Comparison of ENCODE assay signal across 8 cellular contexts in the genomic region with DNA sequence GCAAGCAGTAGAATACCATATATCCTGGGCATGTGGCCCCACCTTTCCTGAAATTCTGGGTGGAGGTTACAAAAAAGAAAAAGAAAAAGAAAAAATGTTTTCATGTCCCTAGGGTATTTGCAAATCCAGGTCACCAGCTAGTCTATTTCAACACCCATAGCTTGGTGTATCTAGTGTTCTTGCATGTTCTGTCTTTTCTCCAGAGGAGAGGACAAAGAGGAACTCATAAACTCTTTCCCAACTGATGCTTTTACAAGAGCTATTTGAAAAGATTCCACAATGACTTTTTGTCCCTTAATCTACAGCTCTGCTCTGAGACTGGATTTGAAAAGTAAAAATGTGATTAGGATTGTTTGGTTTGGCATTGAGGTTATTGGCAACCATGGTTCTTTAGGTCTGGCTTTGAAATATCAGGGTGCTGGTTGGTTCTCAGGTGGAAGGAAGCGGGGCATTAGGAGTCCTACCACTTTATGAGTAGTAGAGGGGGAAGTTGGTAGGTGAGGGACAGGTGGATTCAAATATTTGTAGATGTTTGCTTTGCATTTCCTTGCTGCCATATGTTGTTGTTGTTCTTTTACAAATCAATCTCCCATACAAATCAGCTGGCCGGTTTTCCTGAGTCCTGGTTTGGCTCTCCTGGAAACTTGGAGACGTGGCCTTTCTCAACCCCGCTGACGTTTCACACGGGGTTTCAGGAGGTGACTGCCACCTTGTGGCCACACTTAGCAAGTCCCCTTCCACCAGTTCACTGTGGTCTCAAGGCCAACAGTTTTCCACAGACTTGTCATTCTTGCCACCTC.
DNase-seq lines count a peak whose midpoint lies in the region; ATAC-seq, FAIRE-seq and TF ChIP-seq lines count a peak whose summit lies in the region.

No MANE protein-coding gene starts in this region.

- H3K4me1 ChIP-seq in osteoblast (ENCODE audit: insufficient read depth, low read length) = no peaks in the 10 kb centered on the region

- no peak overlapping the region for H2AFZ ChIP-seq in osteoblast (ENCODE audit: low read length)

- TF ChIP-seq CTCF in CD14-positive monocyte (IDR thresholded peaks at IDR 0.05) (peak; percentile 87), RWPE1 (conservative IDR thresholded peaks at IDR 0.05; ENCODE audit: low read depth) (peak; percentile 79), osteoblast (IDR thresholded peaks at IDR 0.05; ENCODE audit: extremely low read depth, low read depth, low read length) (peak; percentile 87)

- no peaks in the 10 kb centered on the region for H3K36me3 ChIP-seq in osteoblast (ENCODE audit: insufficient read depth, low read length)

- H3K27ac Mint-ChIP-seq in CD14-positive monocyte = no peak overlapping the region
- H3K27ac Mint-ChIP-seq in activated T-helper 2 cell treated with anti-CD3 and anti-CD28 coated beads, Interferon-gamma antibody, Interleukin-2, Interleukin-4, amounts not matched to agents 10 μg/mL and 5 μg/mL and 100 μg/mL, durations not matched to agents 14 hours and 24 hours and 36 hours = no peak overlapping the region

- H3K4me2 ChIP-seq in osteoblast (ENCODE audit: insufficient read depth, low read length) = no peak overlapping the region

- POLR2A ChIA-PET in RWPE1 (lab: Yijun Ruan, JAX; ENCODE audit: low non-redundant PET) = no interaction called here

- H3K27me3 Mint-ChIP-seq in CD14-positive monocyte (ENCODE audit: low read depth in 3 of 3) = peaks cover 0 to 3% (median 2%) of the 10 kb centered on the region in 3 donors
- peaks cover 9% of the 10 kb centered on the region for H3K27me3 Mint-ChIP-seq in activated T-helper 2 cell treated with anti-CD3 and anti-CD28 coated beads, Interferon-gamma antibody, Interleukin-2, Interleukin-4, amounts not matched to agents 10 μg/mL and 5 μg/mL and 100 μg/mL, durations not matched to agents 14 hours and 24 hours and 36 hours (ENCODE audit: low read depth)

- no peaks in the 10 kb centered on the region for H3K27me3 ChIP-seq in osteoblast (ENCODE audit: insufficient read depth, low read length)

- H3K4me1 Mint-ChIP-seq in CD14-positive monocyte = peaks cover 9% of the 10 kb centered on the region
- H3K4me1 Mint-ChIP-seq in activated T-helper 2 cell treated with anti-CD3 and anti-CD28 coated beads, Interferon-gamma antibody, Interleukin-2, Interleukin-4, amounts not matched to agents 10 μg/mL and 5 μg/mL and 100 μg/mL, durations not matched to agents 14 hours and 24 hours and 36 hours (ENCODE audit: low read depth) = peaks cover 8% of the 10 kb centered on the region

- H3K27ac ChIP-seq in RWPE1 = no peak overlapping the region
- no peak overlapping the region for H3K27ac ChIP-seq in osteoblast (ENCODE audit: low read depth, low read length)

- H3K9me3 Mint-ChIP-seq in CD14-positive monocyte = no peaks in the 10 kb centered on the region
- H3K9me3 Mint-ChIP-seq in activated T-helper 2 cell treated with anti-CD3 and anti-CD28 coated beads, Interferon-gamma antibody, Interleukin-2, Interleukin-4, amounts not matched to agents 10 μg/mL and 5 μg/mL and 100 μg/mL, durations not matched to agents 14 hours and 24 hours and 36 hours = no peaks in the 10 kb centered on the region

- no peaks in the 10 kb centered on the region for H3K9me3 ChIP-seq in osteoblast (ENCODE audit: low read depth, low read length)

- DNase-seq in CD14-positive monocyte (ENCODE audit: low spot score) (peak; percentile 51), HuH-7.5 (ENCODE audit: low spot score) (peak; percentile 31), RWPE1 (ENCODE audit: low spot score) (peak; percentile 81), frontal cortex (ENCODE audit: low spot score in 2 of 2) (peak; percentile 17 to 58), osteoblast (ENCODE audit: insufficient read length, low spot score, missing footprints) (peak; percentile 90), superior temporal gyrus (ENCODE audit: extremely low spot score) (peak; percentile 82)
- peak; percentile 48 for DNase-seq in activated T-helper 2 cell treated with anti-CD3 and anti-CD28 coated beads, Interferon-gamma antibody, Interleukin-2, Interleukin-4, amounts not matched to agents 10 μg/mL and 5 μg/mL and 100 μg/mL, durations not matched to agents 14 hours and 24 hours and 36 hours (ENCODE audit: low spot score)

- CTCF ChIA-PET in RWPE1 (lab: Yijun Ruan, JAX) = interaction anchor here (0.6 to 4.1 kb wide), 9 partner anchors 9 to 1056 kb away, joined by 3 to 39 read pairs (median 5); no protein-coding TSS in a partner anchor

- no peaks in the 10 kb centered on the region for H3K79me2 ChIP-seq in osteoblast (ENCODE audit: insufficient read depth, low read length)

- peak overlapping the region in 1 of 2 donors; percentile 36 for H3K4me3 Mint-ChIP-seq in CD14-positive monocyte
- H3K4me3 Mint-ChIP-seq in activated T-helper 2 cell treated with anti-CD3 and anti-CD28 coated beads, Interferon-gamma antibody, Interleukin-2, Interleukin-4, amounts not matched to agents 10 μg/mL and 5 μg/mL and 100 μg/mL, durations not matched to agents 14 hours and 24 hours and 36 hours (ENCODE audit: low read depth) = no peak overlapping the region

- no peak overlapping the region for H3K4me3 ChIP-seq in osteoblast (ENCODE audit: insufficient read depth, low read length)

- no peaks in the 10 kb centered on the region for H3K36me3 Mint-ChIP-seq in CD14-positive monocyte
- H3K36me3 Mint-ChIP-seq in activated T-helper 2 cell treated with anti-CD3 and anti-CD28 coated beads, Interferon-gamma antibody, Interleukin-2, Interleukin-4, amounts not matched to agents 10 μg/mL and 5 μg/mL and 100 μg/mL, durations not matched to agents 14 hours and 24 hours and 36 hours (ENCODE audit: low read depth) = no peaks in the 10 kb centered on the region

- intact Hi-C loops in CD14-positive monocyte (cut with micrococcal nuclease) = loop anchor here (1.0 to 10.0 kb wide), 3 partner anchors 167 to 285 kb away; no protein-coding TSS in a partner anchor
- intact Hi-C loops in activated T-helper 2 cell treated with anti-CD3 and anti-CD28 coated beads, Interferon-gamma antibody, Interleukin-2, Interleukin-4, amounts not matched to agents 10 μg/mL and 5 μg/mL and 100 μg/mL, durations not matched to agents 14 hours and 24 hours and 36 hours (cut with micrococcal nuclease) = loop anchor here (1.0 kb wide), 1 partner anchor 167 kb away; no protein-coding TSS in a partner anchor

- FAIRE-seq in frontal cortex (lab: Jason Lieb, UNC) = no peak

- H4K20me1 ChIP-seq in osteoblast (ENCODE audit: insufficient read depth, low read length) = no peaks in the 10 kb centered on the region

- peak; percentile 71 for ATAC-seq in GM19397 (IDR thresholded peaks at IDR 0.05; ENCODE audit: unreplicated experiment)

Comparison
In these comparisons a context has a peak if more than half of its experiments do, and no peak if none do; other contexts are left out.
1. DNase-seq: peak in every context shown above with its lines; median percentile 90 in osteoblast; 82 in superior temporal gyrus; 81 in RWPE1; 51 in CD14-positive monocyte; 48 in activated T-helper 2 cell treated with anti-CD3 and anti-CD28 coated beads, Interferon-gamma antibody, Interleukin-2, Interleukin-4, amounts not matched to agents 10 μg/mL and 5 μg/mL and 100 μg/mL, durations not matched to agents 14 hours and 24 hours and 36 hours; 38 in frontal cortex; 31 in HuH-7.5.